In genomic region chr6:3693879-3694278, GRCh38 we compare ENCODE assay signal across 23 cellular contexts. TPM values are rescaled to one million over a fixed set of nuclear protein-coding genes. Genes with fewer than 3 reads are reported as not detected.
"Had no signal": no experiment of that assay in that cellular context is flagged by ENCODE, and none has a peak within 500 bp of the region (broad histone marks: within the 10 kb centered on the region; RNA-seq: fewer than 3 reads in every experiment).

No MANE protein-coding gene starts in this region.

- H3K4me3 ChIP-seq: breast epithelium had no signal

- DNase-seq: activated B cell treated with CpG ODN at 0.5 μM for 24 hours; activated CD4-positive, alpha-beta memory T cell treated with anti-CD3 and anti-CD28 coated beads for 36 hours; activated CD4-positive, alpha-beta T cell treated with anti-CD3 and anti-CD28 coated beads for 1 hour; activated CD4-positive, alpha-beta T cell treated with anti-CD3 and anti-CD28 coated beads, Interleukin-2, amount 10 ng/mL, durations not matched to agents 7 days and 5 days; activated CD8-positive, alpha-beta memory T cell treated with anti-CD3 and anti-CD28 coated beads for 24 hours; activated effector memory CD4-positive, alpha-beta T cell treated with anti-CD3 and anti-CD28 coated beads, Interleukin-2, amount 50 U/mL, for 16 hours; activated naive CD4-positive, alpha-beta T cell treated with anti-CD3 and anti-CD28 coated beads for 36 hours; activated T-cell treated with anti-CD3 and anti-CD28 coated beads, Interleukin-2, amount 50 U/mL, for 4 hours; amygdala; MM.1S; NCI-H1105 treated with DMSO at 0.1 percent for 48 hours; NCI-H1436 treated with DMSO at 0.1 percent for 48 hours; NCI-H187; NCI-H2081; NCI-H2227 treated with DMSO at 0.1 percent for 48 hours; NCI-H446 treated with DMSO at 0.1 percent for 48 hours; NCI-H524 treated with DMSO at 0.1 percent for 48 hours; NCI-H748 treated with DMSO at 0.1 percent for 48 hours; RPMI8226; T-helper 17 cell; T-helper 9 cell had no signal

- H3K27ac ChIP-seq: breast epithelium had no signal

RNA-seq across cellular contexts. Expression of gene PXDC1, which starts 57.6 kb away (rescaled TPM):
- total RNA-seq: OCI-LY7 had no signal
